Comparison of ENCODE assay signal across 8 cellular contexts in the genomic region with DNA sequence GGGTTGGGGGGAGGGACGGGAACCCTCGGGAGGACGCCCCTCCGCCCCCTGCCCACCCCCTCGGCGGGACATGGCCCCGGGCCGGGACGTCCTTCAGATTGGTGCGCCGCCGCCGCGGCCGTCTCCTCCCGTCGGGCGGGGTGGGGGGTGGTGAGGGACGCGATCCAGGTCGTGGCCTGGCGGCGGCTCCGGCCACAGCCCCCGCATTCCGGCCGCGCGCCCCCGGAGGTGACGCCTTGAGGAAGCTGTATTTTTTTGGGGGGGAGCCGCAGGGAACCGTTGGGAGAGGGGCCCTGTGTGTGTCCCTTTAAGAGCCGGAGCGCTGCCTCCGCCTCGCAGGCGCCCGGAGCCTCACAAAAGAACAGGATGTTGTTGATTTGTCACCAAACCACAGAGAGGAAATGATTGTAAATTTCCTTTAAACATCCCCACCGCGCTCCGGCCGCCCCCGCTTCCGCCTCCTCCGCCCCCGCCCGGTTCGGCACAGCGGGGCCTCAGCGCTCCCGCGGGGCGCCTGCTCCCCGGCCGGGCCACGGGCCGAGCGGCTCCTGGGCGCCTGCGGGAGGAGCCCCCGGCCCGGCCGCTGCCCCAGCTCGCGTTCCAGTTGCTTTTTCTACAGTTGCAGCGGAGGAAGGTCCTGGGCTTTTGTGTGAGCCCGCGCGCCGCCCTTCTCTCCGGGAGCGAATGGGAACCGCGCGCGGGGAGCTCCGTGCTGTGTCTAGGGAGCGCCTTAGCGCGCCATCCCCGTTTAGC. TPM values are rescaled to one million over a fixed set of nuclear protein-coding genes. Genes with fewer than 3 reads are reported as not detected.
DNase-seq lines count a peak whose midpoint lies in the region; ATAC-seq and TF ChIP-seq lines count a peak whose summit lies in the region.

No MANE protein-coding gene starts in this region.

- intact Hi-C loops in OCI-LY7 (cut with micrococcal nuclease; ENCODE audit: unreplicated experiment), result loop anchor here (5.0 kb wide), 1 partner anchor 135 kb away; no protein-coding TSS in a partner anchor

- H3K4me2 ChIP-seq in OCI-LY7 (ENCODE audit: low read length), result peak overlapping the region; percentile 95

- H3K27me3 ChIP-seq in esophagus (ENCODE audit: control insufficient read depth in 1 of 2, insufficient read depth in 2 of 2, low read length in 2 of 2) (no peaks in the 10 kb centered on the region), mucosa of rectum (ENCODE audit: control insufficient read depth in 2 of 2, insufficient read depth in 2 of 2, low read length in 2 of 2) (no peaks in the 10 kb centered on the region)

- H3K4me3 ChIP-seq in OCI-LY7 (ENCODE audit: low read depth, low read length, poor library complexity, severe bottlenecking) (peak overlapping the region; percentile 68), esophagus (ENCODE audit: low read depth in 1 of 2, low read length in 2 of 2) (peak overlapping the region; percentile 53 to 57), mucosa of rectum (ENCODE audit: low read length in 2 of 2) (peak overlapping the region; percentile 63 to 79)

- H4K20me1 ChIP-seq in OCI-LY7 (ENCODE audit: insufficient read depth, low read length), result peaks cover 5% of the 10 kb centered on the region

- H3K9me3 ChIP-seq in OCI-LY7 (ENCODE audit: low read length) (no peaks in the 10 kb centered on the region), esophagus (ENCODE audit: control insufficient read depth in 2 of 2, insufficient read depth in 1 of 2, low read depth in 1 of 2, low read length in 1 of 2) (no peaks in the 10 kb centered on the region), mucosa of rectum (ENCODE audit: control insufficient read depth in 2 of 2, low read length in 2 of 2) (no peaks in the 10 kb centered on the region)

- peaks cover 16% of the 10 kb centered on the region for H3K4me1 ChIP-seq in OCI-LY7 (ENCODE audit: insufficient read depth, low read length, poor library complexity, severe bottlenecking)
- H3K4me1 ChIP-seq in esophagus (ENCODE audit: control insufficient read depth in 2 of 2, insufficient read depth in 2 of 2, low read length in 1 of 2), result no peaks in the 10 kb centered on the region
- peaks cover 9 to 10% of the 10 kb centered on the region in 2 donors for H3K4me1 ChIP-seq in mucosa of rectum (ENCODE audit: control insufficient read depth in 2 of 2, insufficient read depth in 2 of 2, low read length in 2 of 2)

- no peaks in the 10 kb centered on the region for H3K79me2 ChIP-seq in OCI-LY7 (ENCODE audit: insufficient read depth, low read depth, low read length)

- no peak for TF ChIP-seq CTCF in OCI-LY7 (conservative IDR thresholded peaks at IDR 0.05; ENCODE audit: low read length)

- H3K9ac ChIP-seq in mucosa of rectum (ENCODE audit: low read depth in 1 of 2, low read length in 2 of 2), result peak overlapping the region; percentile 75 to 81

- no peaks in the 10 kb centered on the region for H3K9me2 ChIP-seq in OCI-LY7 (ENCODE audit: insufficient read depth, low read length)

- WGBS in esophagus, 2 donors, result 0% methylated on average over 79 to 82 of the region's 82 CpGs

- peak overlapping the region; percentile 82; the same call in 1 of the 2 replicates for H2AFZ ChIP-seq in OCI-LY7 (ENCODE audit: low read length)

- CTCF ChIA-PET in OCI-LY7 (lab: Charles Lee; ENCODE audit: unreplicated experiment), result no interaction called here

- POLR2A ChIA-PET in OCI-LY7 (lab: Charles Lee), result interaction anchor here (0.6 to 0.7 kb wide), 3 partner anchors 625 to 1089 kb away, joined by 3 read pairs; no protein-coding TSS in a partner anchor

- DNase-seq in COLO668 (lab: John Stamatoyannopoulos, UW; ENCODE audit: unreplicated experiment), result peak; percentile 84
- peak; percentile 86 for DNase-seq in OCI-LY7 (ENCODE audit: low spot score)
- DNase-seq in activated T-cell treated with anti-CD3 and anti-CD28 coated beads for 48 hours (ENCODE audit: low read depth), result peak; percentile 88
- peak; percentile 86 for DNase-seq in stimulated activated CD8-positive, alpha-beta memory T cell treated with anti-CD3 and anti-CD28 coated beads, Interleukin-4, amount 100 ng/mL, for 24 hours (ENCODE audit: low read depth)

- H3K27ac ChIP-seq in OCI-LY7 (ENCODE audit: low read depth, low read length, poor library complexity, severe bottlenecking), result no peak overlapping the region
- H3K27ac ChIP-seq in esophagus (ENCODE audit: low read depth in 2 of 2, low read length in 1 of 2), result peak overlapping the region; percentile 81 to 90
- H3K27ac ChIP-seq in mucosa of rectum (ENCODE audit: low read depth in 2 of 2, low read length in 2 of 2), result peak overlapping the region; percentile 87 to 90

- BruUV-seq in OCI-LY7 (replicated peaks; lab: Mats Ljungman, UMichigan), result no TSS peak

- peak; percentile 93 for ATAC-seq in GM19452 (IDR thresholded peaks at IDR 0.05; ENCODE audit: unreplicated experiment)
- peak; percentile 89 for ATAC-seq in HG03571 (IDR thresholded peaks at IDR 0.05; ENCODE audit: unreplicated experiment)

- H3K36me3 ChIP-seq in OCI-LY7 (ENCODE audit: insufficient read depth, low read length) (no peaks in the 10 kb centered on the region), esophagus (ENCODE audit: control insufficient read depth in 2 of 2, insufficient read depth in 2 of 2, low read length in 1 of 2) (no peaks in the 10 kb centered on the region), mucosa of rectum (ENCODE audit: control insufficient read depth in 2 of 2, insufficient read depth in 2 of 2, low read length in 2 of 2) (no peaks in the 10 kb centered on the region)

RNA-seq across cellular contexts. Expression of a gene that starts 32.1 kb away (rescaled TPM):
- total RNA-seq in OCI-LY7 (2014; rRNA removed; shearing (Covaris generic)), result not detected in 2 replicates
- total RNA-seq in OCI-LY7 (2022), result not detected in 2 replicates
- 1 to 10 TPM in 1 of 2 donors, under 1 TPM in 1; 0.65 to 1.3 TPM for polyA plus RNA-seq in esophagus
